32 cellular contexts compared by ENCODE assay signal in genomic region chr2:132665401-132665800, GRCh38. TPM values are rescaled to one million over a fixed set of nuclear protein-coding genes. Genes with fewer than 3 reads are reported as not detected.
"Had no signal": no experiment of that assay in that cellular context is flagged by ENCODE, and none has a peak within 500 bp of the region (broad histone marks: within the 10 kb centered on the region; RNA-seq: fewer than 3 reads in every experiment).

No MANE protein-coding gene starts in this region.

- H3K36me3 ChIP-seq: adrenal gland, ascending aorta, cardiac muscle cell, colonic mucosa, esophagus squamous epithelium, gastroesophageal sphincter, WERI-Rb-1 had no signal

- H3K27ac ChIP-seq: adrenal gland, ascending aorta, cardiac muscle cell, colonic mucosa, epithelial cell of prostate, esophagus squamous epithelium, gastroesophageal sphincter, WERI-Rb-1 had no signal

- DNase-seq: activated B cell treated with CpG ODN at 0.5 μM for 24 hours; activated CD4-positive, alpha-beta memory T cell treated with anti-CD3 and anti-CD28 coated beads for 36 hours; activated CD4-positive, alpha-beta T cell treated with anti-CD3 and anti-CD28 coated beads for 48 hours; activated CD8-positive, alpha-beta memory T cell treated with anti-CD3 and anti-CD28 coated beads, Interleukin-2, amount 10 ng/mL, durations not matched to agents 7 days and 5 days; activated CD8-positive, alpha-beta memory T cell treated with anti-CD3 and anti-CD28 coated beads, Interleukin-2, amount 50 U/mL, for 4 hours; activated CD8-positive, alpha-beta T cell treated with anti-CD3 and anti-CD28 coated beads, Interleukin-2, amount 10 ng/mL, durations not matched to agents 7 days and 5 days; activated effector memory CD4-positive, alpha-beta T cell treated with anti-CD3 and anti-CD28 coated beads, Interleukin-2, amount 50 U/mL, for 16 hours; activated naive CD4-positive, alpha-beta T cell treated with anti-CD3 and anti-CD28 coated beads for 36 hours; activated naive CD8-positive, alpha-beta T cell treated with anti-CD3 and anti-CD28 coated beads for 36 hours; activated naive CD8-positive, alpha-beta T cell treated with anti-CD3 and anti-CD28 coated beads, Interleukin-2, amount 50 U/mL, for 24 hours; activated T-cell treated with anti-CD3 and anti-CD28 coated beads, Interleukin-2, amount 50 U/mL, for 1 hour; activated T-cell treated with anti-CD3 and anti-CD28 coated beads, Interleukin-2, amount 50 U/mL, for 48 hours; adrenal gland; amygdala; central memory CD4-positive, alpha-beta T cell; cerebellar nuclear complex; colonic mucosa; effector CD8-positive, alpha-beta T cell; esophagus squamous epithelium; foreskin melanocyte; T-helper 1 cell; T-helper 17 cell; T1000; WERI-Rb-1 had no signal

- H3K4me3 ChIP-seq: adrenal gland, ascending aorta, cardiac muscle cell, colonic mucosa, esophagus squamous epithelium, gastroesophageal sphincter had no signal

- H3K27me3 ChIP-seq: ascending aorta had no signal

- H3K9me3 ChIP-seq: adrenal gland, ascending aorta, colonic mucosa, esophagus squamous epithelium, gastroesophageal sphincter had no signal

- ATAC-seq: activated CD4-positive, CD25-positive, alpha-beta regulatory T cell treated with anti-CD3 and anti-CD28 coated beads, Interleukin-2, amount 50 U/mL, for 24 hours; activated CD8-positive, alpha-beta memory T cell treated with anti-CD3 and anti-CD28 coated beads, Interleukin-2, amount 10 ng/mL, durations not matched to agents 7 days and 5 days; activated CD8-positive, alpha-beta T cell treated with anti-CD3 and anti-CD28 coated beads, Interleukin-2, amount 10 ng/mL, durations not matched to agents 7 days and 5 days; activated naive CD8-positive, alpha-beta T cell treated with anti-CD3 and anti-CD28 coated beads, Interleukin-2, amount 50 U/mL, for 24 hours; gastroesophageal sphincter; T-helper 17 cell had no signal

RNA-seq across cellular contexts. Expression of gene LYPD1, which starts 4.6 kb away (rescaled TPM):
- total RNA-seq: activated B cell treated with CpG ODN at 0.5 μM for 24 hours; activated CD4-positive, alpha-beta memory T cell treated with anti-CD3 and anti-CD28 coated beads for 36 hours; activated CD8-positive, alpha-beta memory T cell treated with anti-CD3 and anti-CD28 coated beads for 36 hours; activated CD8-positive, alpha-beta memory T cell treated with anti-CD3 and anti-CD28 coated beads, Interleukin-2, amount 10 ng/mL, durations not matched to agents 7 days and 5 days; activated CD8-positive, alpha-beta T cell treated with anti-CD3 and anti-CD28 coated beads, Interleukin-2, amount 10 ng/mL, durations not matched to agents 7 days and 5 days; activated naive CD4-positive, alpha-beta T cell treated with anti-CD3 and anti-CD28 coated beads for 36 hours; activated naive CD8-positive, alpha-beta T cell treated with anti-CD3 and anti-CD28 coated beads for 36 hours; activated T-helper 1 cell treated with anti-CD3 and anti-CD28 coated beads, Interleukin-12 subunit alpha, Interleukin-12 subunit beta, Interleukin-2, Interleukin-4 antibody, amounts not matched to agents 30 ng/mL and 10 ng/mL and 1 ng/mL, durations not matched to agents 14 hours and 24 hours and 36 hours; activated T-helper 2 cell treated with anti-CD3 and anti-CD28 coated beads, Interferon-gamma antibody, Interleukin-2, Interleukin-4, amounts not matched to agents 10 μg/mL and 5 μg/mL and 100 μg/mL, durations not matched to agents 14 hours and 24 hours and 36 hours; ascending aorta; T-helper 17 cell had no signal
